12 cellular contexts compared by ENCODE assay signal in genomic region chr11:28077524-28077923, GRCh38. TPM values are rescaled to one million over a fixed set of nuclear protein-coding genes. Genes with fewer than 3 reads are reported as not detected.
DNase-seq lines count a peak whose midpoint lies in the region; ATAC-seq lines count a peak whose summit lies in the region.
"Had no signal": no experiment of that assay in that cellular context is flagged by ENCODE, and none has a peak within 500 bp of the region (broad histone marks: within the 10 kb centered on the region; RNA-seq: fewer than 3 reads in every experiment).

No MANE protein-coding gene starts in this region.

- ATAC-seq in HG03565 (IDR thresholded peaks at IDR 0.05; ENCODE audit: unreplicated experiment): no peak
- ATAC-seq: HCT116 had no signal

- DNase-seq in NCI-H1417 (lab: John Stamatoyannopoulos, UW): peak in 2 of 3 experiments; percentile 4 to 33
- no peak for DNase-seq in NCI-H1417 treated with DMSO at 0.1 percent for 48 hours (lab: John Stamatoyannopoulos, UW)
- DNase-seq in NCI-H446 (lab: John Stamatoyannopoulos, UW): peak; percentile 29 to 66
- peak; percentile 51 for DNase-seq in cerebellum (ENCODE audit: low spot score)
- no peak for DNase-seq in cerebellar nuclear complex (lab: John Stamatoyannopoulos, UW)
- no peak for DNase-seq in T1000 (lab: John Stamatoyannopoulos, UW)
- DNase-seq: ACHN; CD4-positive, CD25-positive, alpha-beta regulatory T cell; DMS53; GM23248 had no signal

RNA-seq across cellular contexts. Expression of gene KIF18A, which starts 30.4 kb away (rescaled TPM):
- 15.0 TPM for total RNA-seq in cerebellum

RNA-seq across cellular contexts. Expression of gene METTL15, which starts 30.7 kb away (rescaled TPM):
- total RNA-seq in cerebellum: 25.8 TPM

Comparison
In these comparisons a context has a peak if more than half of its experiments do, and no peak if none do; other contexts are left out.
1. DNase-seq: peak in NCI-H1417 (2 of 3), NCI-H446 (2 of 2) and cerebellum (single experiment); none in NCI-H1417 treated with DMSO at 0.1 percent for 48 hours (single experiment), cerebellar nuclear complex (0 of 2) and T1000 (single experiment).